ENCODE assay signal across 35 cellular contexts in the genomic region with DNA sequence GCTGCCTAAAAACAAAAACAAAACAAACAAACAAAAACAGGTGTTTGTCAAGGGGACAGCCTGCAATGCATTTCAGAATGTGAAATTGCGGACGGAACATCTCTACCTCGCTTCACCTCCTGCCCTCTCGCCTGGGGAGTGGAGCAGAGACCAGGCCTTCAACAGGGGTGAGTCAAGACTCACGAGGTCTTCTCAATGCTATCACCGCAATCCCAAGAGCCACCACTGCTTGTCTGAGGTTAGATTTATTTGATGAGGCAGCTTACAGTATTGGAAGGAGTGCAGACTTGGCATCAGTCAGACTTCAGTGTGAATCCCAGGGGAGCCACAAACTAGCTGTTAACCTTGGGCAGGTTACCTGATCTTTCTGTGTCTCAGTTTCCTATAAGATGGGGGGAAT. TPM values are rescaled to one million over a fixed set of nuclear protein-coding genes. Genes with fewer than 3 reads are reported as not detected.
DNase-seq lines count a peak whose midpoint lies in the region; ATAC-seq and TF ChIP-seq lines count a peak whose summit lies in the region.
"Had no signal": no experiment of that assay in that cellular context is flagged by ENCODE, and none has a peak within 500 bp of the region (broad histone marks: within the 10 kb centered on the region; RNA-seq: fewer than 3 reads in every experiment).

No MANE protein-coding gene starts in this region.

- H3K9me3 Mint-ChIP-seq in stimulated activated naive B cell treated with anti-CD40 and anti-IgM and Interleukin-4, amounts not matched to agents 10 μg/mL and 1 μg/mL and 100 μg/mL, for 72 hours: no peaks in the 10 kb centered on the region
- H3K9me3 Mint-ChIP-seq: activated CD4-positive, alpha-beta memory T cell treated with anti-CD3 and anti-CD28 coated beads for 36 hours; activated T-helper 1 cell treated with anti-CD3 and anti-CD28 coated beads, Interleukin-12 subunit alpha, Interleukin-12 subunit beta, Interleukin-2, Interleukin-4 antibody, amounts not matched to agents 30 ng/mL and 10 ng/mL and 1 ng/mL, durations not matched to agents 14 hours and 24 hours and 36 hours; CD4-positive, alpha-beta T cell; natural killer cell treated with Interleukin-12 subunit alpha and Interleukin-12 subunit beta and Interleukin-15 and Interleukin-18, amount 100 ng/mL, for 72 hours; stimulated activated memory B cell treated with anti-CD40 and anti-IgM and Interleukin-4, amounts not matched to agents 10 μg/mL and 1 μg/mL and 100 μg/mL, for 72 hours; T-helper 1 cell treated with Interleukin-12 subunit alpha and Interleukin-12 subunit beta and Interleukin-4 antibody, amounts not matched to agents 30 μg/mL and 1 μg/mL, for 36 hours had no signal

- H3K4me1 ChIP-seq in psoas muscle (peaks cover 1% of the 10 kb centered on the region), thyroid gland (no peaks in the 10 kb centered on the region)

- intact Hi-C loops in psoas muscle (cut with DNase I) (no loop called here), thyroid gland (cut with DNase I) (no loop called here)

- TF ChIP-seq CTCF in psoas muscle (IDR thresholded peaks at IDR 0.05) (no peak), thyroid gland (IDR thresholded peaks at IDR 0.05) (no peak)

- no peaks in the 10 kb centered on the region for H3K36me3 Mint-ChIP-seq in stimulated activated naive B cell treated with anti-CD40 and anti-IgM and Interleukin-4, amounts not matched to agents 10 μg/mL and 1 μg/mL and 100 μg/mL, for 72 hours
- H3K36me3 Mint-ChIP-seq: activated CD4-positive, alpha-beta memory T cell treated with anti-CD3 and anti-CD28 coated beads for 36 hours; natural killer cell treated with Interleukin-12 subunit alpha and Interleukin-12 subunit beta and Interleukin-15 and Interleukin-18, amount 100 ng/mL, for 72 hours; stimulated activated memory B cell treated with anti-CD40 and anti-IgM and Interleukin-4, amounts not matched to agents 10 μg/mL and 1 μg/mL and 100 μg/mL, for 72 hours had no signal

- no peak overlapping the region for H3K4me3 ChIP-seq in Jurkat, Clone E6-1 (ENCODE audit: low read length)
- no peak overlapping the region for H3K4me3 ChIP-seq in psoas muscle
- no peak overlapping the region for H3K4me3 ChIP-seq in thyroid gland (replicated peaks in 1 of 3)

- H3K27me3 ChIP-seq in psoas muscle (ENCODE audit: insufficient read depth in 3 of 3, low read length in 2 of 3): no peaks in the 10 kb centered on the region
- H3K27me3 ChIP-seq in thyroid gland: no peaks in the 10 kb centered on the region

- H3K27ac ChIP-seq in psoas muscle: no peak overlapping the region
- H3K27ac ChIP-seq in thyroid gland: no peak overlapping the region
- H3K27ac ChIP-seq: epithelial cell of prostate had no signal

- H3K27me3 Mint-ChIP-seq in stimulated activated naive B cell treated with anti-CD40 and anti-IgM and Interleukin-4, amounts not matched to agents 10 μg/mL and 1 μg/mL and 100 μg/mL, for 72 hours: peaks cover 0 to 4% of the 10 kb centered on the region in 2 donors

- no peak overlapping the region for H3K27ac Mint-ChIP-seq in stimulated activated naive B cell treated with anti-CD40 and anti-IgM and Interleukin-4, amounts not matched to agents 10 μg/mL and 1 μg/mL and 100 μg/mL, for 72 hours
- H3K27ac Mint-ChIP-seq: activated CD4-positive, alpha-beta memory T cell treated with anti-CD3 and anti-CD28 coated beads for 36 hours; activated T-helper 1 cell treated with anti-CD3 and anti-CD28 coated beads, Interleukin-12 subunit alpha, Interleukin-12 subunit beta, Interleukin-2, Interleukin-4 antibody, amounts not matched to agents 30 ng/mL and 10 ng/mL and 1 ng/mL, durations not matched to agents 14 hours and 24 hours and 36 hours; CD4-positive, alpha-beta T cell; natural killer cell treated with Interleukin-12 subunit alpha and Interleukin-12 subunit beta and Interleukin-15 and Interleukin-18, amount 100 ng/mL, for 72 hours; stimulated activated memory B cell treated with anti-CD40 and anti-IgM and Interleukin-4, amounts not matched to agents 10 μg/mL and 1 μg/mL and 100 μg/mL, for 72 hours; T-helper 1 cell treated with Interleukin-12 subunit alpha and Interleukin-12 subunit beta and Interleukin-4 antibody, amounts not matched to agents 30 μg/mL and 1 μg/mL, for 36 hours had no signal

- H3K4me3 Mint-ChIP-seq in stimulated activated naive B cell treated with anti-CD40 and anti-IgM and Interleukin-4, amounts not matched to agents 10 μg/mL and 1 μg/mL and 100 μg/mL, for 72 hours: no peak overlapping the region
- H3K4me3 Mint-ChIP-seq: activated CD4-positive, alpha-beta memory T cell treated with anti-CD3 and anti-CD28 coated beads for 36 hours; activated T-helper 1 cell treated with anti-CD3 and anti-CD28 coated beads, Interleukin-12 subunit alpha, Interleukin-12 subunit beta, Interleukin-2, Interleukin-4 antibody, amounts not matched to agents 30 ng/mL and 10 ng/mL and 1 ng/mL, durations not matched to agents 14 hours and 24 hours and 36 hours; CD4-positive, alpha-beta T cell; natural killer cell treated with Interleukin-12 subunit alpha and Interleukin-12 subunit beta and Interleukin-15 and Interleukin-18, amount 100 ng/mL, for 72 hours; stimulated activated memory B cell treated with anti-CD40 and anti-IgM and Interleukin-4, amounts not matched to agents 10 μg/mL and 1 μg/mL and 100 μg/mL, for 72 hours; T-helper 1 cell treated with Interleukin-12 subunit alpha and Interleukin-12 subunit beta and Interleukin-4 antibody, amounts not matched to agents 30 μg/mL and 1 μg/mL, for 36 hours had no signal

- H3K9me3 ChIP-seq in psoas muscle: no peaks in the 10 kb centered on the region
- no peaks in the 10 kb centered on the region for H3K9me3 ChIP-seq in thyroid gland

- peak; percentile 10 for DNase-seq in NCI-H526 treated with DMSO at 0.1 percent for 48 hours (lab: John Stamatoyannopoulos, UW)
- DNase-seq in NCI-H526 (lab: John Stamatoyannopoulos, UW): no peak
- DNase-seq in Jurkat, Clone E6-1 (ENCODE audit: low read depth, low spot score): peak; percentile 5
- DNase-seq in NCI-H2171 treated with DMSO at 0.1 percent for 48 hours (lab: John Stamatoyannopoulos, UW): peak; percentile 92
- DNase-seq in psoas muscle: no peak
- DNase-seq in thyroid gland: no peak
- no peak for DNase-seq in stimulated activated naive B cell treated with anti-CD40 and anti-IgM and Interleukin-4, amounts not matched to agents 10 μg/mL and 1 μg/mL and 100 μg/mL, for 72 hours
- DNase-seq: activated CD4-positive, alpha-beta memory T cell treated with anti-CD3 and anti-CD28 coated beads for 36 hours; activated CD4-positive, CD25-positive, alpha-beta regulatory T cell treated with anti-CD3 and anti-CD28 coated beads, Interleukin-2, amount 50 U/mL, for 72 hours; activated CD8-positive, alpha-beta memory T cell treated with anti-CD3 and anti-CD28 coated beads, Interleukin-2, amount 50 U/mL, for 48 hours; activated naive CD4-positive, alpha-beta T cell treated with Interleukin-2 at 50 U/mL for 16 hours; caudate nucleus; CD4-positive, alpha-beta T cell; cortex of kidney; effector memory CD4-positive, alpha-beta T cell; glutamatergic neuron; Kasumi-1; left colon; NCI-H1092 treated with DMSO at 0.1 percent for 48 hours; NCI-H2029; NCI-H446 treated with DMSO at 0.1 percent for 48 hours; PC-3; stimulated activated CD4-positive, alpha-beta T cell treated with anti-CD3 and anti-CD28 coated beads, Interleukin-15, amount 100 ng/mL, for 24 hours had no signal

- no peaks in the 10 kb centered on the region for H3K4me1 Mint-ChIP-seq in stimulated activated naive B cell treated with anti-CD40 and anti-IgM and Interleukin-4, amounts not matched to agents 10 μg/mL and 1 μg/mL and 100 μg/mL, for 72 hours
- H3K4me1 Mint-ChIP-seq: stimulated activated memory B cell treated with anti-CD40 and anti-IgM and Interleukin-4, amounts not matched to agents 10 μg/mL and 1 μg/mL and 100 μg/mL, for 72 hours had no signal

- 61 to 67% (median 63%) methylated on average over 6 of the region's 6 CpGs for WGBS in psoas muscle, 3 donors
- WGBS in thyroid gland, 2 donors: 94% methylated on average over 6 of the region's 6 CpGs

- TF ChIP-seq POLR2A in thyroid gland (IDR thresholded peaks at IDR 0.05): no peak

- H3K36me3 ChIP-seq in psoas muscle (ENCODE audit: insufficient read depth in 1 of 2, low read depth in 1 of 2): no peaks in the 10 kb centered on the region
- no peaks in the 10 kb centered on the region for H3K36me3 ChIP-seq in thyroid gland

- peak; percentile 47 to 92 (median 64) for ATAC-seq in psoas muscle
- no peak for ATAC-seq in stimulated activated naive B cell treated with anti-CD40 and anti-IgM and Interleukin-4, amounts not matched to agents 10 μg/mL and 1 μg/mL and 100 μg/mL, for 72 hours (replicated peaks)
- ATAC-seq: HepG2; left colon; natural killer cell treated with Interleukin-12 subunit alpha and Interleukin-12 subunit beta and Interleukin-15 and Interleukin-18, amount 100 ng/mL, for 72 hours; PC-3; Right ventricle myocardium inferior; SK-N-SH treated with all-trans-retinoic acid at 6 μM for 48 hours had no signal

RNA-seq across cellular contexts. Expression of gene GABRR1, which starts 7.7 kb away (rescaled TPM):
- not detected for polyA plus RNA-seq in Jurkat, Clone E6-1 (2012; ENCODE audit: insufficient read depth, insufficient read length)
- under 1 TPM in 2 of 4 donors, not detected in 2; 0.15 TPM for total RNA-seq in psoas muscle
- polyA plus RNA-seq in psoas muscle: under 1 TPM in 2 of 3 donors, not detected in 1; 0.04 to 0.05 TPM
- total RNA-seq in thyroid gland: not detected
- total RNA-seq: activated CD4-positive, alpha-beta memory T cell treated with anti-CD3 and anti-CD28 coated beads for 36 hours; activated T-helper 1 cell treated with anti-CD3 and anti-CD28 coated beads, Interleukin-12 subunit alpha, Interleukin-12 subunit beta, Interleukin-2, Interleukin-4 antibody, amounts not matched to agents 30 ng/mL and 10 ng/mL and 1 ng/mL, durations not matched to agents 14 hours and 24 hours and 36 hours; CD4-positive, alpha-beta T cell; HepG2; lung microvascular endothelial cell; natural killer cell treated with Interleukin-12 subunit alpha and Interleukin-12 subunit beta and Interleukin-15 and Interleukin-18, amount 100 ng/mL, for 72 hours; omental fat pad; PC-3; Right ventricle myocardium inferior; temporal lobe; urinary bladder had no signal
- polyA plus RNA-seq: HepG2 had no signal

Comparison
In these comparisons a context has a peak if more than half of its experiments do, and no peak if none do; other contexts are left out.
1. DNase-seq: peak in NCI-H526 treated with DMSO at 0.1 percent for 48 hours (single experiment), Jurkat, Clone E6-1 (single experiment) and NCI-H2171 treated with DMSO at 0.1 percent for 48 hours (single experiment); none in NCI-H526 (0 of 2), psoas muscle (0 of 2), thyroid gland (0 of 2) and stimulated activated naive B cell treated with anti-CD40 and anti-IgM and Interleukin-4, amounts not matched to agents 10 μg/mL and 1 μg/mL and 100 μg/mL, for 72 hours (single experiment).
2. ATAC-seq: peak in psoas muscle (4 of 4); none in stimulated activated naive B cell treated with anti-CD40 and anti-IgM and Interleukin-4, amounts not matched to agents 10 μg/mL and 1 μg/mL and 100 μg/mL, for 72 hours (0 of 2).